In the genomic region with DNA sequence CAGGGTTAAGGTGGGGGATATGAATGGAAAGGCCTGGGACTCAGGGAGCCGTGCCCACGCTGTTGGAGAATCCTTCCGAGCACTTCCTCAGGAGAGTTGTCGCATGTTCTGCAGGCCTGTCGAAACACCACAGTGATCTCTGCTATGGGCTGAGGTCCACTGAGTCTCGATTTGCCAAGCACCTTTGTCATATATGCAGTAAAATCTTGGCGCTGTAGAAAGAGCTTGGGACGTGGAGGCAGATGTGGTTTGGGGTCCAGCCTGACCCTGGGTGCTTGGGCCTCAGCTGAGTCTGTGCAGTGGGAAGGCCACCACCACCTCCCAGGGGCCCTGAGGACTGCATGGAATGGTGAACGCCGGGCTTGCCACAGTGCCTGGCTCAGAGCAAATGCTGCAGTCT, we compare ENCODE assay signal across 21 cellular contexts. TPM values are rescaled to one million over a fixed set of nuclear protein-coding genes. Genes with fewer than 3 reads are reported as not detected.
A peak's percentile ranks its signal among the peaks of the same experiment; 100 is the strongest.
DNase-seq lines count a peak whose midpoint lies in the region; ATAC-seq and TF ChIP-seq lines count a peak whose summit lies in the region.
"Had no signal": no experiment of that assay in that cellular context is flagged by ENCODE, and none has a peak within 500 bp of the region (broad histone marks: within the 10 kb centered on the region; RNA-seq: fewer than 3 reads in every experiment).

No MANE protein-coding gene starts in this region.

- H3K9me3 ChIP-seq in H9 (ENCODE audit: control insufficient read depth, low read depth, low read length), result no peaks in the 10 kb centered on the region
- H3K9me3 ChIP-seq in lower lobe of right lung, result no peaks in the 10 kb centered on the region
- H3K9me3 ChIP-seq in colonic mucosa, result no peaks in the 10 kb centered on the region
- H3K9me3 ChIP-seq: SJSA1 had no signal

- TF ChIP-seq CTCF in H9 (conservative IDR thresholded peaks at IDR 0.05), result no peak
- no peak for TF ChIP-seq CTCF in coronary artery (IDR thresholded peaks at IDR 0.05)
- TF ChIP-seq CTCF in lower lobe of right lung (IDR thresholded peaks at IDR 0.05), result no peak
- TF ChIP-seq CTCF in type B pancreatic cell (conservative IDR thresholded peaks at IDR 0.05), result no peak
- no peak for TF ChIP-seq CTCF in colonic mucosa (IDR thresholded peaks at IDR 0.05)

- H3K9me3 Mint-ChIP-seq in H9, result peaks cover 3 to 4% of the 10 kb centered on the region in 2 experiments; a peak in 2 of 5 replicates
- peaks cover 3% of the 10 kb centered on the region for H3K9me3 Mint-ChIP-seq in type B pancreatic cell

- no peak overlapping the region for H3K4me3 ChIP-seq in coronary artery
- no peak overlapping the region for H3K4me3 ChIP-seq in lower lobe of right lung
- H3K4me3 ChIP-seq in colonic mucosa, result no peak overlapping the region
- H3K4me3 ChIP-seq: SJSA1 had no signal

- no peak overlapping the region for H3K27ac Mint-ChIP-seq in H9
- no peak overlapping the region for H3K27ac Mint-ChIP-seq in type B pancreatic cell

- H3K27ac ChIP-seq in H9 (ENCODE audit: insufficient read length, low read depth, low read length), result no peak overlapping the region
- no peak overlapping the region for H3K27ac ChIP-seq in coronary artery
- H3K27ac ChIP-seq in lower lobe of right lung, result no peak overlapping the region
- no peak overlapping the region for H3K27ac ChIP-seq in colonic mucosa
- H3K27ac ChIP-seq: SJSA1 had no signal

- H3K23me2 ChIP-seq in H9 (ENCODE audit: insufficient read length, low read depth, low read length, poor library complexity, severe bottlenecking), result no peaks in the 10 kb centered on the region

- H4K20me1 ChIP-seq in H9 (ENCODE audit: control insufficient read depth, insufficient read depth, insufficient read length), result no peaks in the 10 kb centered on the region

- no peaks in the 10 kb centered on the region for H3K4me1 Mint-ChIP-seq in H9
- peaks cover 7% of the 10 kb centered on the region for H3K4me1 Mint-ChIP-seq in type B pancreatic cell (ENCODE audit: unreplicated experiment)

- H3K9ac ChIP-seq in H9 (ENCODE audit: extremely low read depth, insufficient read length, low read length), result no peak overlapping the region
- no peak overlapping the region for H3K9ac ChIP-seq in colonic mucosa (ENCODE audit: low read depth in 2 of 2, low read length in 2 of 2)

- no peak overlapping the region for H2BK20ac ChIP-seq in H9 (ENCODE audit: low read depth, low read length, poor library complexity, severe bottlenecking)

- H3K4me1 ChIP-seq in H9 (ENCODE audit: insufficient read depth, low read length) (no peaks in the 10 kb centered on the region), lower lobe of right lung (no peaks in the 10 kb centered on the region), colonic mucosa (no peaks in the 10 kb centered on the region)
- H3K4me1 ChIP-seq: SJSA1 had no signal

- H4K8ac ChIP-seq in H9 (replicated peaks; ENCODE audit: insufficient read length, low read depth, low read length), result no peak overlapping the region

- no peak overlapping the region for H2BK5ac ChIP-seq in H9 (ENCODE audit: insufficient read length, low read length)

- ATAC-seq in lower lobe of right lung (no peak), HG03342 (IDR thresholded peaks at IDR 0.05; ENCODE audit: unreplicated experiment) (no peak)
- ATAC-seq: PC-3 had no signal

- H2BK120ac ChIP-seq in H9 (ENCODE audit: low read depth, low read length, poor library complexity, severe bottlenecking), result no peak overlapping the region

- H3K36me3 Mint-ChIP-seq in H9 (ENCODE audit: insufficient read depth in 1 of 3, low read depth in 3 of 3), result peaks cover 0 to 12% (median 5%) of the 10 kb centered on the region in 3 experiments; a peak in 4 of 7 replicates
- H3K36me3 Mint-ChIP-seq in type B pancreatic cell, result peaks cover 20% of the 10 kb centered on the region

- H3T11ph ChIP-seq in H9 (ENCODE audit: low read length), result no peak overlapping the region

- intact Hi-C loops in lower lobe of right lung (cut with DNase I) (no loop called here), colonic mucosa (cut with DNase I) (no loop called here)

- no peak overlapping the region for H3K18ac ChIP-seq in H9 (ENCODE audit: insufficient read length, low read depth, low read length)

- no peaks in the 10 kb centered on the region for H3K79me1 ChIP-seq in H9 (ENCODE audit: insufficient read depth, low read depth, low read length, poor library complexity, severe bottlenecking)

- H3K27me3 Mint-ChIP-seq in H9 (ENCODE audit: low read depth) (no peaks in the 10 kb centered on the region; the same call in 1 of the 2 replicates), type B pancreatic cell (no peaks in the 10 kb centered on the region)

- H3K4me3 Mint-ChIP-seq in H9 (no peak overlapping the region), type B pancreatic cell (no peak overlapping the region)

- no peak overlapping the region for H3K23ac ChIP-seq in H9 (ENCODE audit: insufficient read length, low read depth, low read length)

- no peak overlapping the region for H2BK12ac ChIP-seq in H9 (ENCODE audit: insufficient read length, low read depth, low read length)

- H2BK15ac ChIP-seq in H9 (ENCODE audit: low read depth, low read length), result no peak overlapping the region

- no CpG with 5 or more reads among the region's 10 CpGs for WGBS in H9 (ENCODE audit: extremely low coverage, insufficient read length, low lambda C conversion rate)

- DNase-seq in H9 (peak; percentile 12), coronary artery (ENCODE audit: low spot score) (peak; percentile 17), lower lobe of right lung (peak; percentile 16), type B pancreatic cell (ENCODE audit: extremely low spot score, unreplicated experiment) (no peak), colonic mucosa (no peak)
- DNase-seq in activated T-cell treated with anti-CD3 and anti-CD28 coated beads, Interleukin-2, amount 50 U/mL, for 1 hour, result no peak
- DNase-seq: Calu3; DMS153; DND-41; IMR-90; KG1; MM.1S; NCI-H2029; NCI-H446 treated with DMSO at 0.1 percent for 48 hours; NCI-H526; NCI-H82; NK-92 treated with Interleukin-12 subunit alpha and Interleukin-12 subunit beta, amount 100 ng/mL, for 24 hours; Right ventricle myocardium superior had no signal

- H3K56ac ChIP-seq in H9 (ENCODE audit: insufficient read length, low read depth, low read length), result no peak overlapping the region

- no peak overlapping the region for H4K5ac ChIP-seq in H9 (ENCODE audit: insufficient read length, low read depth, low read length)

- H3K14ac ChIP-seq in H9 (ENCODE audit: insufficient read depth, low read length), result peak overlapping the region; percentile 41; the same call in 1 of the 2 replicates

- H3K4ac ChIP-seq in H9 (ENCODE audit: low read depth, low read length), result no peak overlapping the region

- H3K27me3 ChIP-seq in H9 (ENCODE audit: insufficient read depth, low read length) (no peaks in the 10 kb centered on the region), lower lobe of right lung (ENCODE audit: low read depth) (no peaks in the 10 kb centered on the region), colonic mucosa (no peaks in the 10 kb centered on the region)
- H3K27me3 ChIP-seq: SJSA1 had no signal

- H3K36me3 ChIP-seq in lower lobe of right lung (no peaks in the 10 kb centered on the region), colonic mucosa (no peaks in the 10 kb centered on the region)
- H3K36me3 ChIP-seq: SJSA1 had no signal

- H4K91ac ChIP-seq in H9 (ENCODE audit: insufficient read length, low read depth, low read length), result no peak overlapping the region

- H3K4me2 ChIP-seq in H9 (ENCODE audit: insufficient read depth, insufficient read length, low read length), result no peak overlapping the region

- no peaks in the 10 kb centered on the region for H3K79me2 ChIP-seq in H9 (ENCODE audit: insufficient read depth, low read length)

- H2AFZ ChIP-seq in H9 (ENCODE audit: low read length), result no peak overlapping the region

- no peak overlapping the region for H2AK5ac ChIP-seq in H9 (ENCODE audit: insufficient read length, low read length)

RNA-seq across cellular contexts. Expression of gene C14orf132, which starts 32.9 kb away (rescaled TPM):
- 5.7 and 7.7 TPM in 2 replicates for total RNA-seq in H9 (2021)
- total RNA-seq in lower lobe of right lung, result 44.8 TPM
- total RNA-seq in type B pancreatic cell (ENCODE audit: low replicate concordance), result 29.2 and 57.4 TPM in 2 replicates
- 1 to 10 TPM; 2.2 to 3.6 TPM for total RNA-seq in colonic mucosa
- total RNA-seq: PC-3 had no signal

Comparison
In these comparisons a context has a peak if more than half of its experiments do, and no peak if none do; other contexts are left out.
1. DNase-seq: peak in H9 (single experiment), coronary artery (single experiment) and lower lobe of right lung (single experiment); none in type B pancreatic cell (single experiment), activated T-cell treated with anti-CD3 and anti-CD28 coated beads, Interleukin-2, amount 50 U/mL, for 1 hour (single experiment) and colonic mucosa (single experiment).